Comparison of ENCODE assay signal across 8 cellular contexts in genomic region chr14:96100171-96101064, GRCh38.
DNase-seq lines count a peak whose midpoint lies in the region; ATAC-seq, FAIRE-seq and TF ChIP-seq lines count a peak whose summit lies in the region.

No MANE protein-coding gene starts in this region.

- H3K4me2 ChIP-seq in GM23338 = no peak overlapping the region
- no peak overlapping the region for H3K4me2 ChIP-seq in HepG2 (ENCODE audit: low read depth, low read length)

- no peaks in the 10 kb centered on the region for H3K9me2 ChIP-seq in GM23338 (ENCODE audit: insufficient read depth)

- peak; percentile 76 for DNase-seq in AG10803 (ENCODE audit: low read depth)
- peak; percentile 93 for DNase-seq in GM23338 (ENCODE audit: low spot score)
- DNase-seq in NCI-H345 treated with DMSO at 0.1 percent for 48 hours (lab: John Stamatoyannopoulos, UW; ENCODE audit: unreplicated experiment) = peak; percentile 77
- DNase-seq in activated CD4-positive, alpha-beta T cell treated with anti-CD3 and anti-CD28 coated beads for 1 hour = peak; percentile 48
- peak; percentile 80 for DNase-seq in cerebellar cortex (ENCODE audit: low spot score)
- DNase-seq in HepG2 (ENCODE audit: low spot score) = peak; percentile 60
- peak; percentile 8 for DNase-seq in stimulated activated CD8-positive, alpha-beta memory T cell treated with anti-CD3 and anti-CD28 coated beads, Interleukin-12 subunit alpha, Interleukin-12 subunit beta, amount 100 ng/mL, for 24 hours (ENCODE audit: extremely low read depth)

- no peaks in the 10 kb centered on the region for H4K20me1 ChIP-seq in GM23338 (replicated peaks; ENCODE audit: insufficient read depth)
- H4K20me1 ChIP-seq in HepG2 (ENCODE audit: insufficient read depth, low read length) = no peaks in the 10 kb centered on the region

- H3K9ac ChIP-seq in HepG2 (ENCODE audit: insufficient read depth, low read depth, low read length) = no peak overlapping the region

- no peaks in the 10 kb centered on the region for H3K36me3 Mint-ChIP-seq in GM23338 (ENCODE audit: low read depth)

- peaks cover 23% of the 10 kb centered on the region for H3K4me1 Mint-ChIP-seq in GM23338

- H3K27me3 ChIP-seq in GM23338 (ENCODE audit: insufficient read depth) = no peaks in the 10 kb centered on the region
- H3K27me3 ChIP-seq in HepG2 (ENCODE audit: control insufficient read depth in 1 of 2, insufficient read depth in 2 of 2, low read length in 2 of 2) = no peaks in the 10 kb centered on the region; a peak in 1 of 5 replicates

- no peak for TF ChIP-seq EP300 in HepG2 (IDR thresholded peaks at IDR 0.05; ENCODE audit: low read depth in 2 of 2, low read length in 2 of 2)
- no peak for TF ChIP-seq EP300 in HepG2 (CRISPR knock-in tag; IDR thresholded peaks at IDR 0.05; ENCODE audit: borderline replicate concordance)

- ATAC-seq in GM23338 = peak; percentile 71
- peak; percentile 57 for ATAC-seq in HepG2
- ATAC-seq in GM21825 (IDR thresholded peaks at IDR 0.05; ENCODE audit: unreplicated experiment) = no peak

- peaks cover 12% of the 10 kb centered on the region; the same call in 1 of the 2 replicates for H3K4me1 ChIP-seq in GM23338 (ENCODE audit: insufficient read depth)
- H3K4me1 ChIP-seq in HepG2 (ENCODE audit: insufficient read depth, low read length) = peaks cover 46% of the 10 kb centered on the region

- peak; percentile 97 for TF ChIP-seq CTCF in AG10803 (conservative IDR thresholded peaks at IDR 0.05; ENCODE audit: low read length)
- peak; percentile 99 to 100 for TF ChIP-seq CTCF in GM23338 (conservative IDR thresholded peaks at IDR 0.05; ENCODE audit: low read depth in 2 of 2)
- peak; percentile 90 for TF ChIP-seq CTCF in HepG2 (CRISPR knock-in tag; IDR thresholded peaks at IDR 0.05)

- H2AFZ ChIP-seq in GM23338 (peak overlapping the region; percentile 83; the same call in 1 of the 2 replicates), HepG2 (ENCODE audit: low read length) (no peak overlapping the region)

- POLR2A ChIA-PET in HepG2 (lab: Yijun Ruan, JAX) = no interaction called here

- no peaks in the 10 kb centered on the region for H3K9me3 Mint-ChIP-seq in GM23338

- H3K36me3 ChIP-seq in GM23338 (ENCODE audit: insufficient read depth) (no peaks in the 10 kb centered on the region), HepG2 (replicated peaks in 1 of 2; ENCODE audit: control insufficient read depth in 1 of 2, insufficient read depth in 2 of 2, low read length in 2 of 2) (no peaks in the 10 kb centered on the region)

- peaks cover 9% of the 10 kb centered on the region for H3K27me3 Mint-ChIP-seq in GM23338 (ENCODE audit: insufficient read depth, low read depth, poor library complexity)

- peak; percentile 66 for FAIRE-seq in HepG2 (lab: Jason Lieb, UNC)

- no peak overlapping the region for H3K27ac Mint-ChIP-seq in GM23338

- in situ Hi-C loops in HepG2 (cut with HindIII; ENCODE audit: extremely low pct_ligation_motif_present, low pct_unique_long_range_greater_than_20kb) = no loop called here

- H3K4me3 ChIP-seq in AG10803 (ENCODE audit: low read length) (no peak overlapping the region), GM23338 (no peak overlapping the region), HepG2 (replicated peaks in 1 of 3; ENCODE audit: insufficient read depth in 1 of 3, low read depth in 2 of 3, low read length in 3 of 3) (no peak overlapping the region)

- intact Hi-C loops in HepG2 (cut with micrococcal nuclease; ENCODE audit: unreplicated experiment) = loop anchor here (1.0 kb wide), 2 partner anchors 175 to 324 kb away; no protein-coding TSS in a partner anchor

- no peaks in the 10 kb centered on the region for H3F3A ChIP-seq in GM23338 (replicated peaks; ENCODE audit: low read depth)

- H3K79me2 ChIP-seq in GM23338 (replicated peaks; ENCODE audit: insufficient read depth) (no peaks in the 10 kb centered on the region), HepG2 (ENCODE audit: insufficient read depth, low read length) (no peaks in the 10 kb centered on the region)

- H3K9me3 ChIP-seq in HepG2 (ENCODE audit: low read length) = no peaks in the 10 kb centered on the region

- TF ChIP-seq POLR2A in HepG2 (IDR thresholded peaks at IDR 0.05; ENCODE audit: insufficient read depth in 1 of 2, low read depth in 2 of 2, low read length in 2 of 2) = no peak

- BruUV-seq in HepG2 (replicated peaks; lab: Mats Ljungman, UMichigan) = no TSS peak

- CTCF ChIA-PET in HepG2 (lab: Yijun Ruan, JAX; ENCODE audit: low intra/inter-chr PET ratio, low total read pairs) = interaction anchor here (0.6 to 4.5 kb wide), 8 partner anchors 78 to 540 kb away, joined by 3 to 93 read pairs (median 4); no protein-coding TSS in a partner anchor

- H3K27ac ChIP-seq in GM23338 (ENCODE audit: low read depth) (no peak overlapping the region), HepG2 (ENCODE audit: extremely low read length, insufficient read depth, low read length) (no peak overlapping the region)

- WGBS in HepG2 (ENCODE audit: low lambda C conversion rate) = 21% methylated on average over 20 of the region's 22 CpGs

- TF ChIP-seq RAD21 in HepG2 (CRISPR knock-in tag; IDR thresholded peaks at IDR 0.05) = peak; percentile 90

- H3K4me3 Mint-ChIP-seq in GM23338 = no peak overlapping the region

TF ChIP-seq in GM23338, 12 proteins besides CTCF, POLR2A, EP300 and RAD21 (continues in another document):
- TF ChIP-seq REST (IDR thresholded peaks at IDR 0.05; ENCODE audit: unreplicated experiment) (no peak), ZNF331 (CRISPR knock-in tag; IDR thresholded peaks at IDR 0.05; ENCODE audit: low read depth) (no peak), EZH2 (IDR thresholded peaks at IDR 0.05; ENCODE audit: low read depth, unreplicated experiment) (no peak), STAT1 (IDR thresholded peaks at IDR 0.05; ENCODE audit: unreplicated experiment) (no peak), ZNF114 (CRISPR knock-in tag; IDR thresholded peaks at IDR 0.05) (no peak), CREB1 (CRISPR knock-in tag; IDR thresholded peaks at IDR 0.05; ENCODE audit: low read depth) (no peak), EZH2phosphoT487 (IDR thresholded peaks at IDR 0.05; ENCODE audit: unreplicated experiment) (no peak), JUNB (IDR thresholded peaks at IDR 0.05; ENCODE audit: unreplicated experiment) (no peak)

TF ChIP-seq in HepG2, 621 proteins besides CTCF, POLR2A, EP300 and RAD21 (continues in another document):
- TF ChIP-seq HDAC1 (CRISPR knock-in tag; IDR thresholded peaks at IDR 0.05) (0 out of 2 replicates have a peak, but pooled peaks have one; percentile 26), NR2F6 (IDR thresholded peaks at IDR 0.05) (peak; percentile 52), NR2F6 (CRISPR knock-in tag; IDR thresholded peaks at IDR 0.05) (peak; percentile 30; the same call in 1 of the 2 replicates), ZNF121 (CRISPR knock-in tag; IDR thresholded peaks at IDR 0.05) (no peak), ZSCAN20 (CRISPR knock-in tag; IDR thresholded peaks at IDR 0.05; ENCODE audit: borderline replicate concordance) (no peak), ETV5 (CRISPR knock-in tag; IDR thresholded peaks at IDR 0.05; ENCODE audit: borderline replicate concordance) (0 out of 2 replicates have a peak, but pooled peaks have one; percentile 14), KAT8 (CRISPR knock-in tag; IDR thresholded peaks at IDR 0.05) (0 out of 2 replicates have a peak, but pooled peaks have one; percentile 39), ZNF260 (CRISPR knock-in tag; IDR thresholded peaks at IDR 0.05; ENCODE audit: borderline replicate concordance, low read depth) (no peak), ZNF234 (CRISPR knock-in tag; conservative IDR thresholded peaks at IDR 0.05) (no peak), ZNF580 (CRISPR knock-in tag; IDR thresholded peaks at IDR 0.05; ENCODE audit: borderline replicate concordance, low read depth) (peak; percentile 51; the same call in 1 of the 2 replicates), ZNF143 (CRISPR knock-in tag; IDR thresholded peaks at IDR 0.05) (peak; percentile 40; the same call in 1 of the 2 replicates), STAG1 (CRISPR knock-in tag; IDR thresholded peaks at IDR 0.05) (peak; percentile 95), KDM2A (CRISPR knock-in tag; IDR thresholded peaks at IDR 0.05; ENCODE audit: borderline replicate concordance, low read depth) (peak; percentile 45; the same call in 1 of the 2 replicates), ZNF263 (CRISPR knock-in tag; IDR thresholded peaks at IDR 0.05) (peak; percentile 82), IRF2 (CRISPR knock-in tag; IDR thresholded peaks at IDR 0.05) (0 out of 2 replicates have a peak, but pooled peaks have one; percentile 31), ZNF331 (CRISPR knock-in tag; IDR thresholded peaks at IDR 0.05) (peak; percentile 54; the same call in 1 of the 2 replicates), PHF21A (CRISPR knock-in tag; IDR thresholded peaks at IDR 0.05) (0 out of 2 replicates have a peak, but pooled peaks have one; percentile 36), ZNF670 (CRISPR knock-in tag; IDR thresholded peaks at IDR 0.05; ENCODE audit: borderline replicate concordance) (0 out of 2 replicates have a peak, but pooled peaks have one; percentile 15), SALL1 (CRISPR knock-in tag; IDR thresholded peaks at IDR 0.05) (0 out of 2 replicates have a peak, but pooled peaks have one; percentile 23), ZNF746 (CRISPR knock-in tag; IDR thresholded peaks at IDR 0.05) (no peak), ZNF205 (CRISPR knock-in tag; IDR thresholded peaks at IDR 0.05) (0 out of 2 replicates have a peak, but pooled peaks have one; percentile 52), ERF (CRISPR knock-in tag; IDR thresholded peaks at IDR 0.05) (peak; percentile 51; the same call in 1 of the 2 replicates)
- TF ChIP-seq, protein P1, sequence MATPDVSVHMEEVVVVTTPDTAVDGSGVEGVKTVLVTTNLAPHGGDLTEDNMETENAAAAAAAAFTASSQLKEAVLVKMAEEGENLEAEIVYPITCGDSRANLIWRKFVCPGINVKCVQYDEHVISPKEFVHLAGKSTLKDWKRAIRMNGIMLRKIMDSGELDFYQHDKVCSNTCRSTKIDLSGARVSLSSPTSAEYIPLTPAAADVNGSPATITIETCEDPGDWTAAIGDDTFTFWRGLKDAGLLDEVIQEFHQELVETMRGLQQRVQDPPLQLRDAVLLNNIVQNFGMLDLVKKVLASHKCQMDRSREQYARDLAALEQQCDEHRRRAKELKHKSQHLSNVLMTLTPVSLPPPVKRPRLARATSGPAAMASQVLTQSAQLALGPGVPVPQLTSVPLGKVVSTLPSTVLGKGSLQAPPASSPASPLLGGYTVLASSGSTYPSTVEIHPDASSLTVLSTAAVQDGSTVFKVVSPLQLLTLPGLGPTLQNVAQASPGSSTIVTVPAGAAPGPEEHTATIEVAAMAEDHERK (CRISPR knock-in tag; IDR thresholded peaks at IDR 0.05; ENCODE audit: low read depth) = no peak

Comparison
In these comparisons a context has a peak if more than half of its experiments do, and no peak if none do; other contexts are left out.
1. DNase-seq: peak in every context shown above with its lines; median percentile 93 in GM23338; 80 in cerebellar cortex; 77 in NCI-H345 treated with DMSO at 0.1 percent for 48 hours; 76 in AG10803; 60 in HepG2; 48 in activated CD4-positive, alpha-beta T cell treated with anti-CD3 and anti-CD28 coated beads for 1 hour; 8 in stimulated activated CD8-positive, alpha-beta memory T cell treated with anti-CD3 and anti-CD28 coated beads, Interleukin-12 subunit alpha, Interleukin-12 subunit beta, amount 100 ng/mL, for 24 hours.